In genomic region chr7:156071612-156072011, GRCh38 we compare ENCODE assay signal across 31 cellular contexts.
"Had no signal": no experiment of that assay in that cellular context is flagged by ENCODE, and none has a peak within 500 bp of the region (broad histone marks: within the 10 kb centered on the region; RNA-seq: fewer than 3 reads in every experiment).

No MANE protein-coding gene starts in this region.

- ATAC-seq: activated CD8-positive, alpha-beta T cell treated with anti-CD3 and anti-CD28 coated beads for 36 hours; activated naive CD8-positive, alpha-beta T cell treated with anti-CD3 and anti-CD28 coated beads, Interleukin-2, amount 50 U/mL, for 24 hours; T-cell; T-helper 17 cell had no signal

- H3K36me3 ChIP-seq: ascending aorta, cardiac muscle cell had no signal

- H3K9me3 Mint-ChIP-seq: activated B cell treated with CpG ODN at 0.5 μM for 24 hours; activated CD4-positive, alpha-beta memory T cell treated with anti-CD3 and anti-CD28 coated beads for 36 hours; activated CD4-positive, alpha-beta T cell treated with anti-CD3 and anti-CD28 coated beads, Interleukin-2, amount 10 ng/mL, durations not matched to agents 24 days and 14 days; activated CD8-positive, alpha-beta T cell treated with anti-CD3 and anti-CD28 coated beads for 36 hours; activated naive CD4-positive, alpha-beta T cell treated with anti-CD3 and anti-CD28 coated beads, Interleukin-2, amount 10 ng/mL, durations not matched to agents 7 days and 5 days; activated naive CD8-positive, alpha-beta T cell treated with anti-CD3 and anti-CD28 coated beads, Interleukin-2, amount 50 U/mL, for 24 hours; activated T-cell treated with anti-CD3 and anti-CD28 coated beads, Interleukin-2, amount 50 U/mL, for 24 hours; activated T-helper 2 cell treated with anti-CD3 and anti-CD28 coated beads, Interferon-gamma antibody, Interleukin-2, Interleukin-4, amounts not matched to agents 10 μg/mL and 5 μg/mL and 100 μg/mL, durations not matched to agents 14 hours and 24 hours and 36 hours; brain had no signal

- H3K27me3 Mint-ChIP-seq: activated CD4-positive, alpha-beta T cell treated with anti-CD3 and anti-CD28 coated beads, Interleukin-2, amount 10 ng/mL, durations not matched to agents 24 days and 14 days; activated naive CD8-positive, alpha-beta T cell treated with anti-CD3 and anti-CD28 coated beads, Interleukin-2, amount 50 U/mL, for 24 hours; activated T-cell treated with anti-CD3 and anti-CD28 coated beads, Interleukin-2, amount 50 U/mL, for 24 hours had no signal

- H3K9me3 ChIP-seq: ascending aorta had no signal

- H3K36me3 Mint-ChIP-seq: activated CD4-positive, alpha-beta memory T cell treated with anti-CD3 and anti-CD28 coated beads for 36 hours; activated naive CD4-positive, alpha-beta T cell treated with anti-CD3 and anti-CD28 coated beads, Interleukin-2, amount 10 ng/mL, durations not matched to agents 7 days and 5 days; activated naive CD4-positive, alpha-beta T cell treated with anti-CD3 and anti-CD28 coated beads, Interleukin-2, amount 50 U/mL, for 24 hours; activated naive CD8-positive, alpha-beta T cell; brain; T-cell had no signal

- H3K27ac Mint-ChIP-seq: activated B cell treated with CpG ODN at 0.5 μM for 24 hours; activated CD4-positive, alpha-beta memory T cell treated with anti-CD3 and anti-CD28 coated beads for 36 hours; activated CD4-positive, alpha-beta T cell treated with anti-CD3 and anti-CD28 coated beads, Interleukin-2, amount 10 ng/mL, durations not matched to agents 24 days and 14 days; activated CD8-positive, alpha-beta T cell treated with anti-CD3 and anti-CD28 coated beads for 36 hours; activated naive CD4-positive, alpha-beta T cell treated with anti-CD3 and anti-CD28 coated beads, Interleukin-2, amount 10 ng/mL, durations not matched to agents 7 days and 5 days; activated naive CD4-positive, alpha-beta T cell treated with anti-CD3 and anti-CD28 coated beads, Interleukin-2, amount 50 U/mL, for 24 hours; activated naive CD8-positive, alpha-beta T cell; activated naive CD8-positive, alpha-beta T cell treated with anti-CD3 and anti-CD28 coated beads, Interleukin-2, amount 10 ng/mL, durations not matched to agents 7 days and 5 days; activated naive CD8-positive, alpha-beta T cell treated with anti-CD3 and anti-CD28 coated beads, Interleukin-2, amount 50 U/mL, for 24 hours; activated T-cell treated with anti-CD3 and anti-CD28 coated beads, Interleukin-2, amount 50 U/mL, for 24 hours; activated T-helper 2 cell treated with anti-CD3 and anti-CD28 coated beads, Interferon-gamma antibody, Interleukin-2, Interleukin-4, amounts not matched to agents 10 μg/mL and 5 μg/mL and 100 μg/mL, durations not matched to agents 14 hours and 24 hours and 36 hours; T-cell; T-helper 17 cell had no signal

- DNase-seq: activated B cell treated with CpG ODN at 0.5 μM for 24 hours; activated CD4-positive, alpha-beta memory T cell treated with anti-CD3 and anti-CD28 coated beads for 36 hours; activated CD4-positive, alpha-beta T cell treated with anti-CD3 and anti-CD28 coated beads for 4 hours; activated CD4-positive, alpha-beta T cell treated with anti-CD3 and anti-CD28 coated beads, Interleukin-2, amount 10 ng/mL, durations not matched to agents 24 days and 14 days; activated CD4-positive, alpha-beta T cell treated with anti-CD3 and anti-CD28 coated beads, Interleukin-2, amount 50 U/mL, for 1 hour; activated CD4-positive, alpha-beta T cell treated with anti-CD3 and anti-CD28 coated beads, Interleukin-2, amount 50 U/mL, for 4 hours; activated CD4-positive, CD25-positive, alpha-beta regulatory T cell treated with anti-CD3 and anti-CD28 coated beads, Interleukin-2, amount 50 U/mL, for 72 hours; activated CD8-positive, alpha-beta memory T cell treated with anti-CD3 and anti-CD28 coated beads, Interleukin-2, amount 50 U/mL, for 4 hours; activated CD8-positive, alpha-beta T cell treated with anti-CD3 and anti-CD28 coated beads for 36 hours; activated effector memory CD4-positive, alpha-beta T cell treated with Interleukin-2 at 50 U/mL for 16 hours; activated gamma-delta T cell; activated naive CD4-positive, alpha-beta T cell treated with anti-CD3 and anti-CD28 coated beads, Interleukin-2, amount 10 ng/mL, durations not matched to agents 7 days and 5 days; activated naive CD4-positive, alpha-beta T cell treated with Interleukin-2 at 50 U/mL for 16 hours; activated naive CD8-positive, alpha-beta T cell treated with anti-CD3 and anti-CD28 coated beads, Interleukin-2, amount 10 ng/mL, durations not matched to agents 7 days and 5 days; activated naive CD8-positive, alpha-beta T cell treated with anti-CD3 and anti-CD28 coated beads, Interleukin-2, amount 50 U/mL, for 24 hours; activated T-cell treated with anti-CD3 and anti-CD28 coated beads for 4 hours; activated T-cell treated with anti-CD3 and anti-CD28 coated beads, Interleukin-2, amount 50 U/mL, for 24 hours; activated T-cell treated with anti-CD3 and anti-CD28 coated beads, Interleukin-2, amount 50 U/mL, for 48 hours; amygdala; anterior cingulate cortex; caudate nucleus; T-cell; T-helper 17 cell had no signal

- H3K4me1 Mint-ChIP-seq: activated B cell treated with CpG ODN at 0.5 μM for 24 hours; activated CD4-positive, alpha-beta T cell treated with anti-CD3 and anti-CD28 coated beads, Interleukin-2, amount 10 ng/mL, durations not matched to agents 24 days and 14 days; activated naive CD4-positive, alpha-beta T cell treated with anti-CD3 and anti-CD28 coated beads, Interleukin-2, amount 10 ng/mL, durations not matched to agents 7 days and 5 days; activated naive CD4-positive, alpha-beta T cell treated with anti-CD3 and anti-CD28 coated beads, Interleukin-2, amount 50 U/mL, for 24 hours; activated naive CD8-positive, alpha-beta T cell treated with anti-CD3 and anti-CD28 coated beads, Interleukin-2, amount 50 U/mL, for 24 hours; central memory CD8-positive, alpha-beta T cell; T-cell; T-helper 17 cell had no signal

- H3K27me3 ChIP-seq: ascending aorta, cardiac muscle cell had no signal

- H3K4me3 ChIP-seq: ascending aorta, cardiac muscle cell had no signal

- H3K4me3 Mint-ChIP-seq: activated B cell treated with CpG ODN at 0.5 μM for 24 hours; activated CD4-positive, alpha-beta memory T cell treated with anti-CD3 and anti-CD28 coated beads for 36 hours; activated CD4-positive, alpha-beta T cell treated with anti-CD3 and anti-CD28 coated beads, Interleukin-2, amount 10 ng/mL, durations not matched to agents 24 days and 14 days; activated CD8-positive, alpha-beta T cell treated with anti-CD3 and anti-CD28 coated beads for 36 hours; activated naive CD4-positive, alpha-beta T cell treated with anti-CD3 and anti-CD28 coated beads, Interleukin-2, amount 10 ng/mL, durations not matched to agents 7 days and 5 days; activated naive CD4-positive, alpha-beta T cell treated with anti-CD3 and anti-CD28 coated beads, Interleukin-2, amount 50 U/mL, for 24 hours; activated naive CD8-positive, alpha-beta T cell; activated naive CD8-positive, alpha-beta T cell treated with anti-CD3 and anti-CD28 coated beads, Interleukin-2, amount 10 ng/mL, durations not matched to agents 7 days and 5 days; activated naive CD8-positive, alpha-beta T cell treated with anti-CD3 and anti-CD28 coated beads, Interleukin-2, amount 50 U/mL, for 24 hours; activated T-cell treated with anti-CD3 and anti-CD28 coated beads, Interleukin-2, amount 50 U/mL, for 24 hours; brain; central memory CD8-positive, alpha-beta T cell; T-cell; T-helper 17 cell had no signal

- H3K27ac ChIP-seq: ascending aorta, cardiac muscle cell, VCaP had no signal

- H3K4me1 ChIP-seq: ascending aorta had no signal
